In genomic region chr2:165594231-165594934, GRCh38 we compare ENCODE assay signal across 22 cellular contexts.
DNase-seq lines count a peak whose midpoint lies in the region; ATAC-seq lines count a peak whose summit lies in the region.
"Had no signal": no experiment of that assay in that cellular context is flagged by ENCODE, and none has a peak within 500 bp of the region (broad histone marks: within the 10 kb centered on the region; RNA-seq: fewer than 3 reads in every experiment).

No MANE protein-coding gene starts in this region.

- DNase-seq in naive B cell: no peak
- DNase-seq in posterior cingulate gyrus: no peak
- no peak for DNase-seq in NK-92 (lab: John Stamatoyannopoulos, UW; ENCODE audit: unreplicated experiment)
- DNase-seq in NCI-H69 (lab: John Stamatoyannopoulos, UW): no peak
- DNase-seq in EL: no peak
- DNase-seq: activated CD8-positive, alpha-beta T cell treated with anti-CD3 and anti-CD28 coated beads for 36 hours; activated T-cell treated with anti-CD3 and anti-CD28 coated beads, Interleukin-2, amount 50 U/mL, for 48 hours; CD8-positive, alpha-beta memory T cell; effector CD4-positive, alpha-beta T cell; GOT3; mammary epithelial cell; NCI-H526 treated with DMSO at 0.1 percent for 48 hours; T-helper 2 cell had no signal

- H3K4me1 Mint-ChIP-seq in naive B cell: peaks cover 11 to 23% (median 19%) of the 10 kb centered on the region in 3 donors
- H3K4me1 Mint-ChIP-seq: activated naive CD4-positive, alpha-beta T cell treated with anti-CD3 and anti-CD28 coated beads, Interleukin-2, amount 50 U/mL, for 24 hours; central memory CD8-positive, alpha-beta T cell had no signal

- intact Hi-C loops in posterior cingulate gyrus (cut with DNase I): no loop called here

- H3K36me3 Mint-ChIP-seq in naive B cell: peaks cover 6 to 9% of the 10 kb centered on the region in 2 donors
- H3K36me3 Mint-ChIP-seq: activated naive CD4-positive, alpha-beta T cell treated with anti-CD3 and anti-CD28 coated beads, Interleukin-2, amount 50 U/mL, for 24 hours had no signal

- peaks cover 0 to 21% (median 13%) of the 10 kb centered on the region in 7 donors for H3K9me3 Mint-ChIP-seq in naive B cell
- H3K9me3 Mint-ChIP-seq: activated naive CD4-positive, alpha-beta T cell treated with anti-CD3 and anti-CD28 coated beads, Interleukin-2, amount 50 U/mL, for 24 hours had no signal

- H3K27me3 Mint-ChIP-seq in naive B cell: peaks cover 0 to 15% (median 3%) of the 10 kb centered on the region in 3 donors
- H3K27me3 Mint-ChIP-seq: activated CD8-positive, alpha-beta T cell treated with anti-CD3 and anti-CD28 coated beads for 36 hours; activated naive CD4-positive, alpha-beta T cell treated with anti-CD3 and anti-CD28 coated beads, Interleukin-2, amount 50 U/mL, for 24 hours had no signal

- peak overlapping the region; percentile 7 to 82 (median 66) for H3K4me3 Mint-ChIP-seq in naive B cell
- H3K4me3 Mint-ChIP-seq: activated CD8-positive, alpha-beta T cell treated with anti-CD3 and anti-CD28 coated beads for 36 hours; activated naive CD4-positive, alpha-beta T cell treated with anti-CD3 and anti-CD28 coated beads, Interleukin-2, amount 50 U/mL, for 24 hours; central memory CD8-positive, alpha-beta T cell had no signal

- H3K27ac Mint-ChIP-seq in naive B cell: peak overlapping the region in 3 of 6 donors; percentile 24 to 93 (median 47)
- H3K27ac Mint-ChIP-seq: activated CD8-positive, alpha-beta T cell treated with anti-CD3 and anti-CD28 coated beads for 36 hours; activated naive CD4-positive, alpha-beta T cell treated with anti-CD3 and anti-CD28 coated beads, Interleukin-2, amount 50 U/mL, for 24 hours; CD8-positive, alpha-beta memory T cell had no signal

- ATAC-seq in GM18502 (IDR thresholded peaks at IDR 0.05; ENCODE audit: poor library complexity, unreplicated experiment) (peak; percentile 66), GM19463 (IDR thresholded peaks at IDR 0.05; ENCODE audit: unreplicated experiment) (peak; percentile 59), HG03432 (IDR thresholded peaks at IDR 0.05; ENCODE audit: unreplicated experiment) (peak; percentile 57), naive B cell (ENCODE audit: low read depth in 2 of 2) (peak; percentile 42)
- ATAC-seq: activated CD8-positive, alpha-beta T cell treated with anti-CD3 and anti-CD28 coated beads for 36 hours; esophagus mucosa; gastroesophageal sphincter; Panc1; sciatic nerve had no signal
